1 cellular context compared by ENCODE assay signal in the genomic region with DNA sequence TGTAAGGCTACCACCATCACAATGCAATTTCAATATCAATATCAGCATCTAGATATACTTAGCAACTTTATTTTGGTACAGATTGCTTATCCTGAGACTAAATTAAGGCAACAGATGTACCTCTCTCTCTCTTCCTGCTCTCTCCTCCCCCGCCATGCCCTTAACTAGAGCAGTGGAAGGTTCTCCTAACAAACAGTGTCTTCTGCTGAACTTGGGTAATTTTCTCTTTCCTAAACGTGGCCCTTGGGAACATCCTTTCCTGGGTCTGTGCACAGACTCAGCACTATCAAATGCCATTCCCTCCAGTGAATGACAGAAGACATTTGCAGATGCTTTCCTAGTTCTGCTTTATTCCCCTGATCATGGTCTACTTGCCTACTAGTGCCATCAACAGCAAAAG.
TF ChIP-seq lines count a peak whose summit lies in the region.

No MANE protein-coding gene starts in this region.

TF ChIP-seq in IMR-90, 13 proteins besides CTCF, POLR2A, EP300 and RAD21:
- TF ChIP-seq NFE2L2 (IDR thresholded peaks at IDR 0.05; ENCODE audit: low read depth, low read length) (no peak), MAZ (IDR thresholded peaks at IDR 0.05; ENCODE audit: borderline replicate concordance, low read depth, low read length) (no peak), MAFK (IDR thresholded peaks at IDR 0.05; ENCODE audit: low read depth, low read length) (no peak), RFX5 (IDR thresholded peaks at IDR 0.05; ENCODE audit: low read depth, low read length) (no peak), CEBPB (IDR thresholded peaks at IDR 0.05; ENCODE audit: low read depth, low read length) (no peak), BHLHE40 (IDR thresholded peaks at IDR 0.05; ENCODE audit: low read depth, low read length) (no peak), FOS (IDR thresholded peaks at IDR 0.05; ENCODE audit: low read depth, low read length) (no peak)
- TF ChIP-seq, protein P1, sequence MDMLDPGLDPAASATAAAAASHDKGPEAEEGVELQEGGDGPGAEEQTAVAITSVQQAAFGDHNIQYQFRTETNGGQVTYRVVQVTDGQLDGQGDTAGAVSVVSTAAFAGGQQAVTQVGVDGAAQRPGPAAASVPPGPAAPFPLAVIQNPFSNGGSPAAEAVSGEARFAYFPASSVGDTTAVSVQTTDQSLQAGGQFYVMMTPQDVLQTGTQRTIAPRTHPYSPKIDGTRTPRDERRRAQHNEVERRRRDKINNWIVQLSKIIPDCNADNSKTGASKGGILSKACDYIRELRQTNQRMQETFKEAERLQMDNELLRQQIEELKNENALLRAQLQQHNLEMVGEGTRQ (IDR thresholded peaks at IDR 0.05; ENCODE audit: low read depth, low read length), result no peak
